ENCODE assay signal across 8 cellular contexts in the genomic region with DNA sequence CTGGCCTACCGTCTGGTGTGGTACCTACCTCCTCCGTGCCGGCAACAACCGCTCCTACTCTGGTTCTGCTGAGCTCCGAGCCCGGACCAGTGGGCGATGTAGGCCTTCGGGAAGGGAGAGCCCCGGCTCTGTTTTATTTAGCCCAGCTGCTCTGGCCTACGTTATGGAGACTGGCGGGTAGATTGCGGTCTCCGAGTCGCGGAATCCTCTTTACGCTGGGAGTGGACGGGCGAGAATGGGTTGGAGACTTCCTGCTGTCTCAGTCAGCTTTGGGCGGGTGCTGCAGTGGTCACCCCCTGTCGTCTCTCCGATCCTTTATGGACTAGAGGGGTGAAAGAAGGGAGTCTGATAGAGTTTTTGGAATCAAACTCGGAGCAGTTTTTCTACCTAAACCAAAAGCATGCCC. TPM values are rescaled to one million over a fixed set of nuclear protein-coding genes. Genes with fewer than 3 reads are reported as not detected.
DNase-seq lines count a peak whose midpoint lies in the region; ATAC-seq and TF ChIP-seq lines count a peak whose summit lies in the region.

No MANE protein-coding gene starts in this region.

- peak overlapping the region; percentile 71 for H3K4me3 ChIP-seq in HUES64 (ENCODE audit: low read length)
- peak overlapping the region; percentile 94 for H3K4me3 ChIP-seq in astrocyte of the spinal cord (ENCODE audit: low read depth, low read length)
- H3K4me3 ChIP-seq in thymus (ENCODE audit: low read length): peak overlapping the region; percentile 62

- TF ChIP-seq CTCF in astrocyte of the spinal cord (IDR thresholded peaks at IDR 0.05; ENCODE audit: low read depth, low read length): no peak

- under 1% methylated on average over 21 of the region's 22 CpGs for WGBS in HUES64
- under 1% methylated on average over 22 of the region's 22 CpGs for WGBS in thymus

- H3K9ac ChIP-seq in HUES64 (ENCODE audit: low read depth, low read length): peak overlapping the region; percentile 86

- H3K27ac ChIP-seq in HUES64 (ENCODE audit: low read depth, low read length) (peak overlapping the region; percentile 92), thymus (ENCODE audit: low read depth) (peak overlapping the region; percentile 100)

- H3K9me3 ChIP-seq in HUES64 (ENCODE audit: insufficient read depth, low read depth, low read length): no peaks in the 10 kb centered on the region
- H3K9me3 ChIP-seq in thymus (ENCODE audit: control insufficient read depth): no peaks in the 10 kb centered on the region

- H3K4me1 ChIP-seq in HUES64 (ENCODE audit: insufficient read depth, low read length) (peaks cover 19% of the 10 kb centered on the region; the same call in 1 of the 2 replicates), thymus (ENCODE audit: control insufficient read depth, insufficient read depth, low read length) (peaks cover 18% of the 10 kb centered on the region)

- DNase-seq in ELR (ENCODE audit: low read depth): peak; percentile 63
- DNase-seq in astrocyte of the spinal cord (ENCODE audit: low read depth, low spot score): no peak
- DNase-seq in left lobe of liver (ENCODE audit: low spot score): no peak
- no peak for DNase-seq in C1 segment of cervical spinal cord (lab: John Stamatoyannopoulos, UW)
- no peak for DNase-seq in DMS 273 (lab: John Stamatoyannopoulos, UW; ENCODE audit: unreplicated experiment)

- in situ Hi-C loops in astrocyte of the spinal cord (cut with HindIII; ENCODE audit: low sequenced_read_pairs): no loop called here

- H3K27me3 ChIP-seq in HUES64 (ENCODE audit: insufficient read depth, low read length) (no peaks in the 10 kb centered on the region), thymus (ENCODE audit: control insufficient read depth, insufficient read depth) (no peaks in the 10 kb centered on the region)

- ATAC-seq in GM21528 (IDR thresholded peaks at IDR 0.05; ENCODE audit: low FRiP score, unreplicated experiment) (peak; percentile 43), left lobe of liver (peak; percentile 53)

- H3K36me3 ChIP-seq in HUES64 (ENCODE audit: insufficient read depth, low read length) (peaks cover 11% of the 10 kb centered on the region), thymus (ENCODE audit: control insufficient read depth, insufficient read depth) (no peaks in the 10 kb centered on the region)

RNA-seq across cellular contexts. Expression of gene CBLL1, which starts 0.4 kb away (rescaled TPM):
- polyA plus RNA-seq in HUES64 (2013, experiment 1 of 2): 26.6 TPM
- polyA plus RNA-seq in HUES64 (2013, experiment 2 of 2): 36.5 TPM
- 6.9 TPM for total RNA-seq in left lobe of liver
- 13.3 TPM for polyA plus RNA-seq in thymus

RNA-seq across cellular contexts. Expression of gene SLC26A3, which starts 58.7 kb away (rescaled TPM):
- not detected for polyA plus RNA-seq in HUES64 (2013, experiment 1 of 2)
- not detected for polyA plus RNA-seq in HUES64 (2013, experiment 2 of 2)
- 0.93 TPM for total RNA-seq in left lobe of liver
- 0.11 TPM for polyA plus RNA-seq in thymus
